Comparison of ENCODE assay signal across 38 cellular contexts in genomic region chr3:103510760-103511159, GRCh38.
"Had no signal": no experiment of that assay in that cellular context is flagged by ENCODE, and none has a peak within 500 bp of the region (broad histone marks: within the 10 kb centered on the region; RNA-seq: fewer than 3 reads in every experiment).

No MANE protein-coding gene starts in this region.

- H3K27ac Mint-ChIP-seq: activated naive CD4-positive, alpha-beta T cell treated with anti-CD3 and anti-CD28 coated beads for 36 hours; activated naive CD4-positive, alpha-beta T cell treated with anti-CD3 and anti-CD28 coated beads, Interleukin-2, amount 10 ng/mL, durations not matched to agents 7 days and 5 days; activated naive CD4-positive, alpha-beta T cell treated with anti-CD3 and anti-CD28 coated beads, Interleukin-2, amount 50 U/mL, for 24 hours; activated naive CD4-positive, alpha-beta T cell treated with anti-CD3 and anti-CD28 coated beads, Interleukin-2, amount 50 U/mL, for 72 hours; activated naive CD8-positive, alpha-beta T cell; activated naive CD8-positive, alpha-beta T cell treated with anti-CD3 and anti-CD28 coated beads for 36 hours; activated naive CD8-positive, alpha-beta T cell treated with anti-CD3 and anti-CD28 coated beads, Interleukin-2, amount 10 ng/mL, durations not matched to agents 7 days and 5 days; activated naive CD8-positive, alpha-beta T cell treated with anti-CD3 and anti-CD28 coated beads, Interleukin-2, amount 50 U/mL, for 24 hours; activated T-cell treated with anti-CD3 and anti-CD28 coated beads, Interleukin-2, amount 50 U/mL, for 24 hours; activated T-cell treated with anti-CD3 and anti-CD28 coated beads, Interleukin-2, amount 50 U/mL, for 72 hours; activated T-helper 1 cell treated with anti-CD3 and anti-CD28 coated beads, Interleukin-12 subunit alpha, Interleukin-12 subunit beta, Interleukin-2, Interleukin-4 antibody, amounts not matched to agents 30 ng/mL and 10 ng/mL and 1 ng/mL, durations not matched to agents 14 hours and 24 hours and 36 hours; activated T-helper 17 cell treated with anti-CD3 and anti-CD28 coated beads, Interleukin-2, amount 50 U/mL, for 72 hours; activated T-helper 2 cell treated with anti-CD3 and anti-CD28 coated beads, Interferon-gamma antibody, Interleukin-2, Interleukin-4, amounts not matched to agents 10 μg/mL and 5 μg/mL and 100 μg/mL, durations not matched to agents 14 hours and 24 hours and 36 hours; brain had no signal

- H3K27me3 Mint-ChIP-seq: activated naive CD4-positive, alpha-beta T cell treated with anti-CD3 and anti-CD28 coated beads, Interleukin-2, amount 10 ng/mL, durations not matched to agents 7 days and 5 days; activated naive CD4-positive, alpha-beta T cell treated with anti-CD3 and anti-CD28 coated beads, Interleukin-2, amount 50 U/mL, for 24 hours; activated naive CD8-positive, alpha-beta T cell; activated naive CD8-positive, alpha-beta T cell treated with anti-CD3 and anti-CD28 coated beads for 36 hours; activated naive CD8-positive, alpha-beta T cell treated with anti-CD3 and anti-CD28 coated beads, Interleukin-2, amount 10 ng/mL, durations not matched to agents 7 days and 5 days; activated naive CD8-positive, alpha-beta T cell treated with anti-CD3 and anti-CD28 coated beads, Interleukin-2, amount 50 U/mL, for 24 hours; activated T-cell treated with anti-CD3 and anti-CD28 coated beads, Interleukin-2, amount 50 U/mL, for 24 hours; activated T-helper 17 cell treated with anti-CD3 and anti-CD28 coated beads, Interleukin-2, amount 50 U/mL, for 72 hours; brain; central memory CD8-positive, alpha-beta T cell had no signal

- H3K9me3 ChIP-seq: adrenal gland, ascending aorta, body of pancreas, breast epithelium had no signal

- H3K36me3 Mint-ChIP-seq: activated naive CD4-positive, alpha-beta T cell treated with anti-CD3 and anti-CD28 coated beads, Interleukin-2, amount 10 ng/mL, durations not matched to agents 7 days and 5 days; activated naive CD4-positive, alpha-beta T cell treated with anti-CD3 and anti-CD28 coated beads, Interleukin-2, amount 50 U/mL, for 24 hours; activated naive CD4-positive, alpha-beta T cell treated with anti-CD3 and anti-CD28 coated beads, Interleukin-2, amount 50 U/mL, for 72 hours; activated naive CD8-positive, alpha-beta T cell; activated naive CD8-positive, alpha-beta T cell treated with anti-CD3 and anti-CD28 coated beads for 36 hours; activated naive CD8-positive, alpha-beta T cell treated with anti-CD3 and anti-CD28 coated beads, Interleukin-2, amount 10 ng/mL, durations not matched to agents 7 days and 5 days; brain had no signal

- H3K27me3 ChIP-seq: adrenal gland, ascending aorta, body of pancreas, brain microvascular endothelial cell, breast epithelium, cardiac muscle cell had no signal

- H3K27ac ChIP-seq: adrenal gland, ascending aorta, body of pancreas, brain microvascular endothelial cell, breast epithelium, cardiac muscle cell had no signal

- H3K4me1 Mint-ChIP-seq: activated naive CD4-positive, alpha-beta T cell treated with anti-CD3 and anti-CD28 coated beads, Interleukin-2, amount 10 ng/mL, durations not matched to agents 7 days and 5 days; activated naive CD4-positive, alpha-beta T cell treated with anti-CD3 and anti-CD28 coated beads, Interleukin-2, amount 50 U/mL, for 24 hours; activated naive CD8-positive, alpha-beta T cell treated with anti-CD3 and anti-CD28 coated beads for 36 hours; activated naive CD8-positive, alpha-beta T cell treated with anti-CD3 and anti-CD28 coated beads, Interleukin-2, amount 10 ng/mL, durations not matched to agents 7 days and 5 days; activated naive CD8-positive, alpha-beta T cell treated with anti-CD3 and anti-CD28 coated beads, Interleukin-2, amount 50 U/mL, for 24 hours; activated T-helper 17 cell treated with anti-CD3 and anti-CD28 coated beads, Interleukin-2, amount 50 U/mL, for 72 hours; central memory CD8-positive, alpha-beta T cell had no signal

- H3K4me3 ChIP-seq: adrenal gland, ascending aorta, body of pancreas, breast epithelium, cardiac muscle cell had no signal

- H3K36me3 ChIP-seq: adrenal gland, ascending aorta, brain microvascular endothelial cell, breast epithelium, cardiac muscle cell had no signal

- H3K4me3 Mint-ChIP-seq: activated naive CD4-positive, alpha-beta T cell treated with anti-CD3 and anti-CD28 coated beads for 36 hours; activated naive CD4-positive, alpha-beta T cell treated with anti-CD3 and anti-CD28 coated beads, Interleukin-2, amount 10 ng/mL, durations not matched to agents 7 days and 5 days; activated naive CD4-positive, alpha-beta T cell treated with anti-CD3 and anti-CD28 coated beads, Interleukin-2, amount 50 U/mL, for 24 hours; activated naive CD8-positive, alpha-beta T cell; activated naive CD8-positive, alpha-beta T cell treated with anti-CD3 and anti-CD28 coated beads for 36 hours; activated naive CD8-positive, alpha-beta T cell treated with anti-CD3 and anti-CD28 coated beads, Interleukin-2, amount 10 ng/mL, durations not matched to agents 7 days and 5 days; activated naive CD8-positive, alpha-beta T cell treated with anti-CD3 and anti-CD28 coated beads, Interleukin-2, amount 50 U/mL, for 24 hours; activated T-cell treated with anti-CD3 and anti-CD28 coated beads, Interleukin-2, amount 50 U/mL, for 24 hours; activated T-cell treated with anti-CD3 and anti-CD28 coated beads, Interleukin-2, amount 50 U/mL, for 4 hours; activated T-cell treated with anti-CD3 and anti-CD28 coated beads, Interleukin-2, amount 50 U/mL, for 72 hours; activated T-helper 1 cell treated with anti-CD3 and anti-CD28 coated beads, Interleukin-12 subunit alpha, Interleukin-12 subunit beta, Interleukin-2, Interleukin-4 antibody, amounts not matched to agents 30 ng/mL and 10 ng/mL and 1 ng/mL, durations not matched to agents 14 hours and 24 hours and 36 hours; activated T-helper 17 cell treated with anti-CD3 and anti-CD28 coated beads, Interleukin-2, amount 50 U/mL, for 72 hours; brain; central memory CD8-positive, alpha-beta T cell had no signal

- ATAC-seq: activated naive CD4-positive, alpha-beta T cell treated with anti-CD3 and anti-CD28 coated beads, Interleukin-2, amount 50 U/mL, for 72 hours; activated naive CD8-positive, alpha-beta T cell treated with anti-CD3 and anti-CD28 coated beads, Interleukin-2, amount 50 U/mL, for 24 hours; activated T-cell treated with anti-CD3 and anti-CD28 coated beads, Interleukin-2, amount 50 U/mL, for 4 hours; activated T-cell treated with anti-CD3 and anti-CD28 coated beads, Interleukin-2, amount 50 U/mL, for 72 hours; activated T-helper 17 cell treated with anti-CD3 and anti-CD28 coated beads, Interleukin-2, amount 50 U/mL, for 72 hours; body of pancreas had no signal

- DNase-seq: activated effector memory CD4-positive, alpha-beta T cell treated with anti-CD3 and anti-CD28 coated beads, Interleukin-2, amount 50 U/mL, for 16 hours; activated effector memory CD4-positive, alpha-beta T cell treated with Interleukin-2 at 50 U/mL for 16 hours; activated gamma-delta T cell; activated gamma-delta T cell treated with Interleukin-2 at 50 U/mL for 16 hours; activated naive CD4-positive, alpha-beta T cell; activated naive CD4-positive, alpha-beta T cell treated with anti-CD3 and anti-CD28 coated beads for 36 hours; activated naive CD4-positive, alpha-beta T cell treated with anti-CD3 and anti-CD28 coated beads, Interleukin-2, amount 10 ng/mL, durations not matched to agents 7 days and 5 days; activated naive CD4-positive, alpha-beta T cell treated with anti-CD3 and anti-CD28 coated beads, Interleukin-2, amount 50 U/mL, for 16 hours; activated naive CD4-positive, alpha-beta T cell treated with Interleukin-2 at 50 U/mL for 16 hours; activated naive CD8-positive, alpha-beta T cell treated with anti-CD3 and anti-CD28 coated beads for 36 hours; activated naive CD8-positive, alpha-beta T cell treated with anti-CD3 and anti-CD28 coated beads, Interleukin-2, amount 10 ng/mL, durations not matched to agents 7 days and 5 days; activated naive CD8-positive, alpha-beta T cell treated with anti-CD3 and anti-CD28 coated beads, Interleukin-2, amount 50 U/mL, for 24 hours; activated T-cell treated with anti-CD3 and anti-CD28 coated beads, Interleukin-2, amount 50 U/mL, for 1 hour; activated T-cell treated with anti-CD3 and anti-CD28 coated beads, Interleukin-2, amount 50 U/mL, for 24 hours; activated T-cell treated with anti-CD3 and anti-CD28 coated beads, Interleukin-2, amount 50 U/mL, for 4 hours; activated T-cell treated with anti-CD3 and anti-CD28 coated beads, Interleukin-2, amount 50 U/mL, for 48 hours; activated T-cell treated with anti-CD3 and anti-CD28 coated beads, Interleukin-2, amount 50 U/mL, for 72 hours; adrenal gland; amniotic stem cell; amygdala; anterior cingulate cortex; aorta; body of pancreas; brain microvascular endothelial cell; caudate nucleus; central memory CD4-positive, alpha-beta T cell; cerebellar nuclear complex had no signal
